ENCODE assay signal across 13 cellular contexts in genomic region chr1:89754518-89754917, GRCh38.
DNase-seq lines count a peak whose midpoint lies in the region; TF ChIP-seq lines count a peak whose summit lies in the region.
"Had no signal": no experiment of that assay in that cellular context is flagged by ENCODE, and none has a peak within 500 bp of the region (broad histone marks: within the 10 kb centered on the region; RNA-seq: fewer than 3 reads in every experiment).

No MANE protein-coding gene starts in this region.

- no peak for TF ChIP-seq CTCF in type B pancreatic cell (conservative IDR thresholded peaks at IDR 0.05)

- peaks cover 7% of the 10 kb centered on the region for H3K27me3 Mint-ChIP-seq in type B pancreatic cell

- in situ Hi-C loops in G401 (cut with HindIII; ENCODE audit: low sequenced_read_pairs) = loop anchor here (25.0 kb wide), 1 partner anchor 92 kb away; no protein-coding TSS in a partner anchor

- H3K4me1 Mint-ChIP-seq in type B pancreatic cell (ENCODE audit: unreplicated experiment) = peaks cover 25% of the 10 kb centered on the region

- no peaks in the 10 kb centered on the region for H3K36me3 Mint-ChIP-seq in type B pancreatic cell

- H3K27ac Mint-ChIP-seq in type B pancreatic cell = no peak overlapping the region

- no peaks in the 10 kb centered on the region for H3K9me3 Mint-ChIP-seq in type B pancreatic cell

- DNase-seq in NCI-H146 (lab: John Stamatoyannopoulos, UW) (peak; percentile 27), NCI-H146 treated with DMSO at 0.1 percent for 48 hours (lab: John Stamatoyannopoulos, UW; ENCODE audit: unreplicated experiment) (no peak), NOMO-1 treated with dmso at 0.1 percent for 144 hours (lab: John Stamatoyannopoulos, UW; ENCODE audit: unreplicated experiment) (peak; percentile 72), dedifferentiated amniotic fluid mesenchymal stem cell (ENCODE audit: extremely low spot score) (peak; percentile 80), putamen (ENCODE audit: low spot score) (peak; percentile 32), G401 (ENCODE audit: low spot score) (no peak), type B pancreatic cell (ENCODE audit: extremely low spot score, unreplicated experiment) (no peak)
- no peak for DNase-seq in activated effector memory CD4-positive, alpha-beta T cell treated with anti-CD3 and anti-CD28 coated beads, Interleukin-2, amount 50 U/mL, for 16 hours
- DNase-seq: activated T-cell treated with anti-CD3 and anti-CD28 coated beads, Interleukin-2, amount 50 U/mL, for 1 hour; mesendoderm; NCI-H1930; stimulated activated CD4-positive, alpha-beta T cell treated with anti-CD3 and anti-CD28 coated beads, Interleukin-12 subunit alpha, Interleukin-12 subunit beta, amount 100 ng/mL, for 4 hours; substantia nigra had no signal

- no peak overlapping the region for H3K4me3 Mint-ChIP-seq in type B pancreatic cell

Comparison
In these comparisons a context has a peak if more than half of its experiments do, and no peak if none do; other contexts are left out.
1. DNase-seq: peak in NCI-H146 (single experiment), NOMO-1 treated with dmso at 0.1 percent for 144 hours (single experiment), dedifferentiated amniotic fluid mesenchymal stem cell (single experiment) and putamen (single experiment); none in NCI-H146 treated with DMSO at 0.1 percent for 48 hours (single experiment), G401 (single experiment), type B pancreatic cell (single experiment) and activated effector memory CD4-positive, alpha-beta T cell treated with anti-CD3 and anti-CD28 coated beads, Interleukin-2, amount 50 U/mL, for 16 hours (single experiment).